Comparison of ENCODE assay signal across 8 cellular contexts in genomic region chr14:20332386-20332945, GRCh38. TPM values are rescaled to one million over a fixed set of nuclear protein-coding genes. Genes with fewer than 3 reads are reported as not detected.
DNase-seq lines count a peak whose midpoint lies in the region; ATAC-seq and TF ChIP-seq lines count a peak whose summit lies in the region.

No MANE protein-coding gene starts in this region.

- H3F3A ChIP-seq in SU-DHL-6 (ENCODE audit: insufficient read depth): peaks cover 26% of the 10 kb centered on the region

- H3K36me3 ChIP-seq in SU-DHL-6 (ENCODE audit: low read length): peaks cover 8% of the 10 kb centered on the region; the same call in 1 of the 2 replicates

- no peaks in the 10 kb centered on the region for H3K9me2 ChIP-seq in SU-DHL-6 (replicated peaks; ENCODE audit: insufficient read depth, low read length)

- TF ChIP-seq CTCF in SU-DHL-6 (IDR thresholded peaks at IDR 0.05; ENCODE audit: insufficient read depth, low read length, poor library complexity, severe bottlenecking) (no peak), fibroblast of villous mesenchyme (IDR thresholded peaks at IDR 0.05; ENCODE audit: insufficient read depth, low read depth, low read length) (no peak)

- ATAC-seq in GM18502 (IDR thresholded peaks at IDR 0.05; ENCODE audit: poor library complexity, unreplicated experiment) (peak; percentile 17), HG02798 (IDR thresholded peaks at IDR 0.05; ENCODE audit: poor library complexity, unreplicated experiment) (peak; percentile 5)

- H3K27me3 ChIP-seq in SU-DHL-6 (ENCODE audit: low read length): no peaks in the 10 kb centered on the region

- DNase-seq in fibroblast of villous mesenchyme (ENCODE audit: low read depth) (peak; percentile 26), occipital lobe (lab: John Stamatoyannopoulos, UW) (peak; percentile 23), retina (no peak), T1000 (lab: John Stamatoyannopoulos, UW) (no peak), NCI-H1105 (lab: John Stamatoyannopoulos, UW) (no peak)

- peaks cover 53% of the 10 kb centered on the region for H3K79me2 ChIP-seq in SU-DHL-6 (ENCODE audit: insufficient read depth, low read length)

- peak overlapping the region; percentile 100 for H3K4me2 ChIP-seq in SU-DHL-6 (ENCODE audit: low read depth, low read length, poor library complexity, severe bottlenecking)

- peak overlapping the region; percentile 79 for H2AFZ ChIP-seq in SU-DHL-6 (ENCODE audit: low read depth, low read length, severe bottlenecking)

- peak overlapping the region; percentile 63 for H3K27ac ChIP-seq in SU-DHL-6 (ENCODE audit: low read depth, low read length)

- H3K4me3 ChIP-seq in SU-DHL-6 (ENCODE audit: insufficient read depth, low read length, poor library complexity, severe bottlenecking) (peak overlapping the region; percentile 98), fibroblast of villous mesenchyme (ENCODE audit: low read depth, low read length) (peak overlapping the region; percentile 89)

- H4K20me1 ChIP-seq in SU-DHL-6 (ENCODE audit: low read depth, low read length): no peaks in the 10 kb centered on the region

- H3K9me3 ChIP-seq in SU-DHL-6 (ENCODE audit: insufficient read depth, low read length): no peaks in the 10 kb centered on the region

- peak overlapping the region; percentile 83 for H3K9ac ChIP-seq in SU-DHL-6 (ENCODE audit: low read length)

RNA-seq across cellular contexts. Expression of gene CCNB1IP1, which starts 0.6 kb away (rescaled TPM):
- total RNA-seq in fibroblast of villous mesenchyme (40.9 and 49.7 TPM in 2 replicates), occipital lobe (86.3 TPM)

RNA-seq across cellular contexts. Expression of gene PARP2, which starts 11.0 kb away (rescaled TPM):
- total RNA-seq in fibroblast of villous mesenchyme: 11.9 and 12.5 TPM in 2 replicates
- total RNA-seq in occipital lobe: 17.2 TPM

RNA-seq across cellular contexts. Expression of gene TTC5, which starts 26.7 kb away (rescaled TPM):
- total RNA-seq in fibroblast of villous mesenchyme (14.8 and 16.8 TPM in 2 replicates), occipital lobe (41.3 TPM)

Comparison
In these comparisons a context has a peak if more than half of its experiments do, and no peak if none do; other contexts are left out.
1. DNase-seq: peak in fibroblast of villous mesenchyme (single experiment) and occipital lobe (single experiment); none in retina (single experiment), T1000 (single experiment) and NCI-H1105 (single experiment).